Comparison of ENCODE assay signal across 35 cellular contexts in the genomic region with DNA sequence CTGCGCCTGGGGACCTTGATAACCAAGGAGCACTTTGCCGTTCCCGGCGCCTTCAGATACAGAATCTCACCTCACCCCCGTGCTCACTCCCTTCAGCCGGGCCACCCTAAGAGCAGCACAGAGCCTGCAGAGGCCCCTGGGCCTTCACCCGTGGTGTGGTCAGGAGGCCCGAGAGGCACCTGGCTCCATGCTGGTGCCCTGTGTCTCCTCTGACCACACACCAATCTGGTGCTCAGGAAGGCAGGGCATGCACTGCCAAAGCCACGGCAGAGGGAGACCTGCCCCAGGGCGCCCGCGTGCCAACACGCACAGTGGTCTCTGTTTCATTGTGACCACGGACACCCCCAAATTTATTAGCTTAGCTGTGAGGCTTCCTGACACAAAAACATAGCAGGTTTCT. TPM values are rescaled to one million over a fixed set of nuclear protein-coding genes. Genes with fewer than 3 reads are reported as not detected.
"Had no signal": no experiment of that assay in that cellular context is flagged by ENCODE, and none has a peak within 500 bp of the region (broad histone marks: within the 10 kb centered on the region; RNA-seq: fewer than 3 reads in every experiment).

No MANE protein-coding gene starts in this region.

- H3K4me3 ChIP-seq: adrenal gland, body of pancreas, breast epithelium had no signal

- DNase-seq: activated B cell treated with CpG ODN at 0.5 μM for 24 hours; activated CD4-positive, alpha-beta memory T cell treated with anti-CD3 and anti-CD28 coated beads for 36 hours; activated CD4-positive, alpha-beta T cell treated with anti-CD3 and anti-CD28 coated beads for 4 hours; activated CD4-positive, alpha-beta T cell treated with anti-CD3 and anti-CD28 coated beads, Interleukin-2, amount 10 ng/mL, durations not matched to agents 24 days and 14 days; activated CD4-positive, alpha-beta T cell treated with anti-CD3 and anti-CD28 coated beads, Interleukin-2, amount 50 U/mL, for 1 hour; activated CD4-positive, alpha-beta T cell treated with anti-CD3 and anti-CD28 coated beads, Interleukin-2, amount 50 U/mL, for 4 hours; activated CD4-positive, CD25-positive, alpha-beta regulatory T cell treated with anti-CD3 and anti-CD28 coated beads, Interleukin-2, amount 50 U/mL, for 72 hours; activated CD8-positive, alpha-beta memory T cell treated with anti-CD3 and anti-CD28 coated beads, Interleukin-2, amount 50 U/mL, for 4 hours; activated CD8-positive, alpha-beta T cell treated with anti-CD3 and anti-CD28 coated beads for 36 hours; activated effector memory CD4-positive, alpha-beta T cell treated with anti-CD3 and anti-CD28 coated beads, Interleukin-2, amount 50 U/mL, for 16 hours; activated gamma-delta T cell treated with Interleukin-2 at 50 U/mL for 16 hours; activated naive CD4-positive, alpha-beta T cell; activated naive CD4-positive, alpha-beta T cell treated with anti-CD3 and anti-CD28 coated beads for 36 hours; activated naive CD4-positive, alpha-beta T cell treated with anti-CD3 and anti-CD28 coated beads, Interleukin-2, amount 50 U/mL, for 16 hours; activated naive CD8-positive, alpha-beta T cell treated with anti-CD3 and anti-CD28 coated beads for 36 hours; activated T-cell treated with anti-CD3 and anti-CD28 coated beads for 4 hours; activated T-cell treated with anti-CD3 and anti-CD28 coated beads, Interleukin-2, amount 50 U/mL, for 1 hour; activated T-cell treated with anti-CD3 and anti-CD28 coated beads, Interleukin-2, amount 50 U/mL, for 4 hours; activated T-cell treated with anti-CD3 and anti-CD28 coated beads, Interleukin-2, amount 50 U/mL, for 72 hours; adrenal gland; amniotic stem cell; aorta; body of pancreas; brain microvascular endothelial cell; caudate nucleus; cerebellar nuclear complex; T-helper 1 cell; T-helper 2 cell; T-helper 9 cell had no signal

- H3K27ac ChIP-seq: adrenal gland, body of pancreas, brain microvascular endothelial cell, breast epithelium, VCaP had no signal

- H3K36me3 ChIP-seq: adrenal gland, brain microvascular endothelial cell, breast epithelium had no signal

- H3K9me3 ChIP-seq: adrenal gland, body of pancreas, breast epithelium had no signal

- H3K4me1 ChIP-seq: breast epithelium had no signal

- ATAC-seq: activated CD8-positive, alpha-beta T cell treated with anti-CD3 and anti-CD28 coated beads for 36 hours; activated naive CD4-positive, alpha-beta T cell treated with anti-CD3 and anti-CD28 coated beads, Interleukin-2, amount 50 U/mL, for 72 hours; activated T-cell treated with anti-CD3 and anti-CD28 coated beads, Interleukin-2, amount 50 U/mL, for 4 hours; activated T-cell treated with anti-CD3 and anti-CD28 coated beads, Interleukin-2, amount 50 U/mL, for 72 hours; activated T-helper 17 cell treated with anti-CD3 and anti-CD28 coated beads, Interleukin-2, amount 50 U/mL, for 72 hours; body of pancreas had no signal

RNA-seq across cellular contexts. Expression of a gene that starts 11.3 kb away (rescaled TPM):
- total RNA-seq: activated B cell treated with CpG ODN at 0.5 μM for 24 hours; activated CD4-positive, alpha-beta memory T cell treated with anti-CD3 and anti-CD28 coated beads for 36 hours; activated CD4-positive, alpha-beta T cell treated with anti-CD3 and anti-CD28 coated beads, Interleukin-2, amount 10 ng/mL, durations not matched to agents 24 days and 14 days; activated CD8-positive, alpha-beta memory T cell treated with anti-CD3 and anti-CD28 coated beads for 36 hours; activated CD8-positive, alpha-beta T cell treated with anti-CD3 and anti-CD28 coated beads for 36 hours; activated naive CD4-positive, alpha-beta T cell treated with anti-CD3 and anti-CD28 coated beads for 36 hours; activated naive CD4-positive, alpha-beta T cell treated with anti-CD3 and anti-CD28 coated beads, Interleukin-2, amount 50 U/mL, for 72 hours; activated naive CD8-positive, alpha-beta T cell treated with anti-CD3 and anti-CD28 coated beads for 36 hours; activated T-cell treated with anti-CD3 and anti-CD28 coated beads, Interleukin-2, amount 50 U/mL, for 4 hours; activated T-cell treated with anti-CD3 and anti-CD28 coated beads, Interleukin-2, amount 50 U/mL, for 72 hours; activated T-helper 1 cell treated with anti-CD3 and anti-CD28 coated beads, Interleukin-12 subunit alpha, Interleukin-12 subunit beta, Interleukin-2, Interleukin-4 antibody, amounts not matched to agents 30 ng/mL and 10 ng/mL and 1 ng/mL, durations not matched to agents 14 hours and 24 hours and 36 hours; activated T-helper 17 cell treated with anti-CD3 and anti-CD28 coated beads, Interleukin-2, amount 50 U/mL, for 72 hours; adrenal gland; aorta; body of pancreas had no signal
- polyA plus RNA-seq: aorta had no signal
